Comparison of ENCODE assay signal across 13 cellular contexts in genomic region chr6:138979813-138980668, GRCh38. TPM values are rescaled to one million over a fixed set of nuclear protein-coding genes. Genes with fewer than 3 reads are reported as not detected.
DNase-seq lines count a peak whose midpoint lies in the region; ATAC-seq and TF ChIP-seq lines count a peak whose summit lies in the region.
"Had no signal": no experiment of that assay in that cellular context is flagged by ENCODE, and none has a peak within 500 bp of the region (broad histone marks: within the 10 kb centered on the region; RNA-seq: fewer than 3 reads in every experiment).

No MANE protein-coding gene starts in this region.

- intact Hi-C loops in activated B cell treated with CpG ODN at 0.5 μM for 24 hours (cut with micrococcal nuclease): loop anchor here (10.0 kb wide), 1 partner anchor 575 kb away; the partner anchor contains the start of gene HEBP2

- POLR2A ChIA-PET in activated B cell treated with CpG ODN at 0.5 μM for 24 hours (lab: Charles Lee): interaction anchor here (0.6 kb wide), 1 partner anchor 133 kb away, joined by 7 read pairs; no protein-coding TSS in a partner anchor

- no peak for TF ChIP-seq CTCF in activated B cell treated with CpG ODN at 0.5 μM for 24 hours (IDR thresholded peaks at IDR 0.05)

- CTCF ChIA-PET in activated B cell treated with CpG ODN at 0.5 μM for 24 hours (lab: Charles Lee): no interaction called here

- DNase-seq in CD1c-positive myeloid dendritic cell (ENCODE audit: extremely low spot score) (peak; percentile 53), activated B cell treated with CpG ODN at 0.5 μM for 24 hours (no peak), UCSD-AML1 (lab: John Stamatoyannopoulos, UW; ENCODE audit: unreplicated experiment) (no peak)
- DNase-seq: DMS79 treated with DMSO at 0.1 percent for 48 hours; mucosa of descending colon; stimulated activated CD4-positive, alpha-beta T cell treated with anti-CD3 and anti-CD28 coated beads, Interleukin-2, amount 100 ng/mL, for 48 hours; stimulated activated naive CD8-positive, alpha-beta T cell treated with anti-CD3 and anti-CD28 coated beads, Interleukin-15, Interleukin-2, amounts not matched to agents 100 U/mL and 50 U/mL, for 24 hours had no signal

- H3K9me3 Mint-ChIP-seq in activated B cell treated with CpG ODN at 0.5 μM for 24 hours: no peaks in the 10 kb centered on the region
- H3K9me3 Mint-ChIP-seq: activated naive CD4-positive, alpha-beta T cell treated with anti-CD3 and anti-CD28 coated beads, Interleukin-2, amount 50 U/mL, for 72 hours had no signal

- H3K27me3 Mint-ChIP-seq in activated B cell treated with CpG ODN at 0.5 μM for 24 hours: no peaks in the 10 kb centered on the region

- H3K4me3 Mint-ChIP-seq in activated B cell treated with CpG ODN at 0.5 μM for 24 hours: no peak overlapping the region

- no peak overlapping the region for H3K27ac Mint-ChIP-seq in activated B cell treated with CpG ODN at 0.5 μM for 24 hours

- ATAC-seq in GM21529 (IDR thresholded peaks at IDR 0.05; ENCODE audit: unreplicated experiment): peak; percentile 67
- peak; percentile 62 for ATAC-seq in HG03432 (IDR thresholded peaks at IDR 0.05; ENCODE audit: unreplicated experiment)
- peak; percentile 61 for ATAC-seq in activated B cell treated with CpG ODN at 0.5 μM for 24 hours (ENCODE audit: low read depth)
- ATAC-seq in HG02678 (IDR thresholded peaks at IDR 0.05; ENCODE audit: unreplicated experiment): no peak
- no peak for ATAC-seq in HG03097 (IDR thresholded peaks at IDR 0.05; ENCODE audit: low FRiP score, unreplicated experiment)
- ATAC-seq in GM18517 (IDR thresholded peaks at IDR 0.05; ENCODE audit: unreplicated experiment): no peak
- ATAC-seq: activated naive CD4-positive, alpha-beta T cell treated with anti-CD3 and anti-CD28 coated beads, Interleukin-2, amount 50 U/mL, for 72 hours; mucosa of descending colon; stimulated activated naive CD8-positive, alpha-beta T cell treated with anti-CD3 and anti-CD28 coated beads, Interleukin-15, Interleukin-2, amounts not matched to agents 100 U/mL and 50 U/mL, for 24 hours had no signal

- peaks cover 37% of the 10 kb centered on the region for H3K4me1 Mint-ChIP-seq in activated B cell treated with CpG ODN at 0.5 μM for 24 hours

- no peaks in the 10 kb centered on the region for H3K36me3 Mint-ChIP-seq in activated B cell treated with CpG ODN at 0.5 μM for 24 hours (ENCODE audit: low read depth)
- H3K36me3 Mint-ChIP-seq: activated naive CD4-positive, alpha-beta T cell treated with anti-CD3 and anti-CD28 coated beads, Interleukin-2, amount 50 U/mL, for 72 hours had no signal

RNA-seq across cellular contexts. Expression of gene REPS1, which starts 8.0 kb away (rescaled TPM):
- 44.8 and 58.8 TPM in 2 replicates for total RNA-seq in activated B cell treated with CpG ODN at 0.5 μM for 24 hours

RNA-seq across cellular contexts. Expression of gene ABRACL, which starts 48.5 kb away (rescaled TPM):
- total RNA-seq in activated B cell treated with CpG ODN at 0.5 μM for 24 hours: 63.5 and 63.8 TPM in 2 replicates

Comparison
In these comparisons a context has a peak if more than half of its experiments do, and no peak if none do; other contexts are left out.
1. ATAC-seq: peak in GM21529 (single experiment), HG03432 (single experiment) and activated B cell treated with CpG ODN at 0.5 μM for 24 hours (single experiment); none in HG02678 (single experiment), HG03097 (single experiment) and GM18517 (single experiment).